Comparison of ENCODE assay signal across 1 cellular context in the genomic region with DNA sequence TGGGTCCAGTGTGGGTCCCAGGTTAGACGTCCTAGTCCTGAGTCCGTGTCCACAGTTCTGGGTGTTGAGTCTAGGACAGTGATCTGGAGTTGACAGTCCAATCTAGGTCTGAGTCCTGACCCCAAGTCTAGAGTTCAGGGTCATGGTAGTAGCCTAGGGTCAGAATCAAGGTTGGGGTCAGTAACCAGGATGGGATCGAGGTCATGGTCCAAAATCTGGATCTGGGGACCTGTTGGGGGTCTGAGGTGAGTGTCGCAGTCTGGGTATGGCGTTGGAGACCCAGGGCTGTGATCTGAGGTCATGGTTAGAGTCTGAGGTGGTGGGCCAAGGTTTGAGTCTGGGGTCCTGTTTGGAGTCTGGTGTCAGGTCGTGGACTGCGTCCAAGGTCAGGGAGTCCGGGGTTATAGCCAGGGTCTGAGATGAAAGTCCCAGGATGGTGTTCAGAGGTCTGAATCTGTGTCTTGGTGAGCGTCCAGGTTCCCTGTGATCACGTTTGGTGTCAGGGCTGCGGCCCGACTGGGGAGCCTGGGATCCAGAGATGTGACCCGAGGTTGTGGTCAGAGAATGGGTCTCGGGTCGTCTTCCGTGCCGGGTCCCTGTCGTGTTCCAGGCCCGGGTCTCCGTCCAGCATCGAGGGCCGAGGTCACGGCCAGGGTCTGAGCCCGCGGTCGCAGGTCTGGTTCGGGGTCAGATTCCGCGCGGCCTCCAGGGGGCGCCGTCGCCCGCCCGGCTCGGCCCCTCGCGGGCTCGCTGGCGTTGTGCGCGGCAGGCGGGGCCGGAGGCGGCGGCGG.
TF ChIP-seq lines count a peak whose summit lies in the region.

No MANE protein-coding gene starts in this region.

TF ChIP-seq in HepG2, 621 proteins besides CTCF, POLR2A, EP300 and RAD21 (continued from another document and continues in another):
- no peak for TF ChIP-seq DPF2 (CRISPR knock-in tag; IDR thresholded peaks at IDR 0.05; ENCODE audit: borderline replicate concordance, low read depth)
- TF ChIP-seq HIVEP1 (CRISPR knock-in tag; IDR thresholded peaks at IDR 0.05), result no peak
- TF ChIP-seq, protein P1, sequence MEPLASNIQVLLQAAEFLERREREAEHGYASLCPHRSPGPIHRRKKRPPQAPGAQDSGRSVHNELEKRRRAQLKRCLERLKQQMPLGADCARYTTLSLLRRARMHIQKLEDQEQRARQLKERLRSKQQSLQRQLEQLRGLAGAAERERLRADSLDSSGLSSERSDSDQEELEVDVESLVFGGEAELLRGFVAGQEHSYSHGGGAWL (CRISPR knock-in tag; IDR thresholded peaks at IDR 0.05), result no peak
- TF ChIP-seq HNRNPK (IDR thresholded peaks at IDR 0.05; ENCODE audit: low read depth, low read length, poor library complexity, severe bottlenecking), result no peak
- TF ChIP-seq, protein P2, sequence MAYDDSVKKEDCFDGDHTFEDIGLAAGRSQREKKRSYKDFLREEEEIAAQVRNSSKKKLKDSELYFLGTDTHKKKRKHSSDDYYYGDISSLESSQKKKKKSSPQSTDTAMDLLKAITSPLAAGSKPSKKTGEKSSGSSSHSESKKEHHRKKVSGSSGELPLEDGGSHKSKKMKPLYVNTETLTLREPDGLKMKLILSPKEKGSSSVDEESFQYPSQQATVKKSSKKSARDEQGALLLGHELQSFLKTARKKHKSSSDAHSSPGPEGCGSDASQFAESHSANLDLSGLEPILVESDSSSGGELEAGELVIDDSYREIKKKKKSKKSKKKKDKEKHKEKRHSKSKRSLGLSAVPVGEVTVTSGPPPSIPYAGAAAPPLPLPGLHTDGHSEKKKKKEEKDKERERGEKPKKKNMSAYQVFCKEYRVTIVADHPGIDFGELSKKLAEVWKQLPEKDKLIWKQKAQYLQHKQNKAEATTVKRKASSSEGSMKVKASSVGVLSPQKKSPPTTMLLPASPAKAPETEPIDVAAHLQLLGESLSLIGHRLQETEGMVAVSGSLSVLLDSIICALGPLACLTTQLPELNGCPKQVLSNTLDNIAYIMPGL (CRISPR knock-in tag; IDR thresholded peaks at IDR 0.05; ENCODE audit: borderline replicate concordance in 1 of 2, low read depth in 1 of 2), result peak; percentile 66 to 80; a peak in 2 of 4 replicates
- TF ChIP-seq FOSL1 (CRISPR knock-in tag; IDR thresholded peaks at IDR 0.05; ENCODE audit: borderline replicate concordance), result no peak
- no peak for TF ChIP-seq ELF4 (CRISPR knock-in tag; IDR thresholded peaks at IDR 0.05; ENCODE audit: borderline replicate concordance)
- no peak for TF ChIP-seq ZFP36 (IDR thresholded peaks at IDR 0.05; ENCODE audit: borderline replicate concordance, low read depth, low read length, partially characterized antibody)
- TF ChIP-seq, protein P3, sequence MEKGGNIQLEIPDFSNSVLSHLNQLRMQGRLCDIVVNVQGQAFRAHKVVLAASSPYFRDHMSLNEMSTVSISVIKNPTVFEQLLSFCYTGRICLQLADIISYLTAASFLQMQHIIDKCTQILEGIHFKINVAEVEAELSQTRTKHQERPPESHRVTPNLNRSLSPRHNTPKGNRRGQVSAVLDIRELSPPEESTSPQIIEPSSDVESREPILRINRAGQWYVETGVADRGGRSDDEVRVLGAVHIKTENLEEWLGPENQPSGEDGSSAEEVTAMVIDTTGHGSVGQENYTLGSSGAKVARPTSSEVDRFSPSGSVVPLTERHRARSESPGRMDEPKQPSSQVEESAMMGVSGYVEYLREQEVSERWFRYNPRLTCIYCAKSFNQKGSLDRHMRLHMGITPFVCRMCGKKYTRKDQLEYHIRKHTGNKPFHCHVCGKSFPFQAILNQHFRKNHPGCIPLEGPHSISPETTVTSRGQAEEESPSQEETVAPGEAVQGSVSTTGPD (CRISPR knock-in tag; IDR thresholded peaks at IDR 0.05), result no peak
- TF ChIP-seq ZNF660 (CRISPR knock-in tag; IDR thresholded peaks at IDR 0.05; ENCODE audit: borderline replicate concordance, low read depth), result no peak
- TF ChIP-seq, protein P4, sequence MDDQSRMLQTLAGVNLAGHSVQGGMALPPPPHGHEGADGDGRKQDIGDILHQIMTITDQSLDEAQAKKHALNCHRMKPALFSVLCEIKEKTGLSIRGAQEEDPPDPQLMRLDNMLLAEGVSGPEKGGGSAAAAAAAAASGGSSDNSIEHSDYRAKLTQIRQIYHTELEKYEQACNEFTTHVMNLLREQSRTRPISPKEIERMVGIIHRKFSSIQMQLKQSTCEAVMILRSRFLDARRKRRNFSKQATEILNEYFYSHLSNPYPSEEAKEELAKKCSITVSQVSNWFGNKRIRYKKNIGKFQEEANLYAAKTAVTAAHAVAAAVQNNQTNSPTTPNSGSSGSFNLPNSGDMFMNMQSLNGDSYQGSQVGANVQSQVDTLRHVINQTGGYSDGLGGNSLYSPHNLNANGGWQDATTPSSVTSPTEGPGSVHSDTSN (CRISPR knock-in tag; IDR thresholded peaks at IDR 0.05; ENCODE audit: borderline replicate concordance), result no peak
- no peak for TF ChIP-seq HOXA7 (CRISPR knock-in tag; IDR thresholded peaks at IDR 0.05)
- TF ChIP-seq, protein P5, sequence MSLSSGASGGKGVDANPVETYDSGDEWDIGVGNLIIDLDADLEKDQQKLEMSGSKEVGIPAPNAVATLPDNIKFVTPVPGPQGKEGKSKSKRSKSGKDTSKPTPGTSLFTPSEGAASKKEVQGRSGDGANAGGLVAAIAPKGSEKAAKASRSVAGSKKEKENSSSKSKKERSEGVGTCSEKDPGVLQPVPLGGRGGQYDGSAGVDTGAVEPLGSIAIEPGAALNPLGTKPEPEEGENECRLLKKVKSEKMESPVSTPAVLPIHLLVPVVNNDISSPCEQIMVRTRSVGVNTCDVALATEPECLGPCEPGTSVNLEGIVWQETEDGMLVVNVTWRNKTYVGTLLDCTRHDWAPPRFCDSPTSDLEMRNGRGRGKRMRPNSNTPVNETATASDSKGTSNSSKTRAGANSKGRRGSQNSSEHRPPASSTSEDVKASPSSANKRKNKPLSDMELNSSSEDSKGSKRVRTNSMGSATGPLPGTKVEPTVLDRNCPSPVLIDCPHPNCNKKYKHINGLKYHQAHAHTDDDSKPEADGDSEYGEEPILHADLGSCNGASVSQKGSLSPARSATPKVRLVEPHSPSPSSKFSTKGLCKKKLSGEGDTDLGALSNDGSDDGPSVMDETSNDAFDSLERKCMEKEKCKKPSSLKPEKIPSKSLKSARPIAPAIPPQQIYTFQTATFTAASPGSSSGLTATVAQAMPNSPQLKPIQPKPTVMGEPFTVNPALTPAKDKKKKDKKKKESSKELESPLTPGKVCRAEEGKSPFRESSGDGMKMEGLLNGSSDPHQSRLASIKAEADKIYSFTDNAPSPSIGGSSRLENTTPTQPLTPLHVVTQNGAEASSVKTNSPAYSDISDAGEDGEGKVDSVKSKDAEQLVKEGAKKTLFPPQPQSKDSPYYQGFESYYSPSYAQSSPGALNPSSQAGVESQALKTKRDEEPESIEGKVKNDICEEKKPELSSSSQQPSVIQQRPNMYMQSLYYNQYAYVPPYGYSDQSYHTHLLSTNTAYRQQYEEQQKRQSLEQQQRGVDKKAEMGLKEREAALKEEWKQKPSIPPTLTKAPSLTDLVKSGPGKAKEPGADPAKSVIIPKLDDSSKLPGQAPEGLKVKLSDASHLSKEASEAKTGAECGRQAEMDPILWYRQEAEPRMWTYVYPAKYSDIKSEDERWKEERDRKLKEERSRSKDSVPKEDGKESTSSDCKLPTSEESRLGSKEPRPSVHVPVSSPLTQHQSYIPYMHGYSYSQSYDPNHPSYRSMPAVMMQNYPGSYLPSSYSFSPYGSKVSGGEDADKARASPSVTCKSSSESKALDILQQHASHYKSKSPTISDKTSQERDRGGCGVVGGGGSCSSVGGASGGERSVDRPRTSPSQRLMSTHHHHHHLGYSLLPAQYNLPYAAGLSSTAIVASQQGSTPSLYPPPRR (CRISPR knock-in tag; IDR thresholded peaks at IDR 0.05; ENCODE audit: borderline replicate concordance), result no peak
- TF ChIP-seq ZNF530 (CRISPR knock-in tag; IDR thresholded peaks at IDR 0.05; ENCODE audit: low read depth), result no peak
- TF ChIP-seq IKZF1 (IDR thresholded peaks at IDR 0.05), result no peak
- TF ChIP-seq, protein P6, sequence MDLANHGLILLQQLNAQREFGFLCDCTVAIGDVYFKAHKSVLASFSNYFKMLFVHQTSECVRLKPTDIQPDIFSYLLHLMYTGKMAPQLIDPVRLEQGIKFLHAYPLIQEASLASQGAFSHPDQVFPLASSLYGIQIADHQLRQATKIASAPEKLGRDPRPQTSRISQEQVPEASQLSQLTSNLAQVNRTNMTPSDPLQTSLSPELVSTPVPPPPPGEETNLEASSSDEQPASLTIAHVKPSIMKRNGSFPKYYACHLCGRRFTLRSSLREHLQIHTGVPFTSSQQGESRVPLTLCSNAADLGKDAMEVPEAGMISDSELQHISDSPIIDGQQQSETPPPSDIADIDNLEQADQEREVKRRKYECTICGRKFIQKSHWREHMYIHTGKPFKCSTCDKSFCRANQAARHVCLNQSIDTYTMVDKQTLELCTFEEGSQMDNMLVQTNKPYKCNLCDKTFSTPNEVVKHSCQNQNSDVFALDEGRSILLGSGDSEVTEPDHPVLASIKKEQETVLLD (CRISPR knock-in tag; IDR thresholded peaks at IDR 0.05; ENCODE audit: low read depth), result peak; percentile 65; the same call in 1 of the 2 replicates
- no peak for TF ChIP-seq HOXA5 (CRISPR knock-in tag; IDR thresholded peaks at IDR 0.05)
- no peak for TF ChIP-seq KDM3A (CRISPR knock-in tag; IDR thresholded peaks at IDR 0.05; ENCODE audit: low read depth)
- TF ChIP-seq ZNF878 (CRISPR knock-in tag; IDR thresholded peaks at IDR 0.05), result no peak
- no peak for TF ChIP-seq ZC3H4 (CRISPR knock-in tag; IDR thresholded peaks at IDR 0.05; ENCODE audit: borderline replicate concordance)
- TF ChIP-seq, protein P7, sequence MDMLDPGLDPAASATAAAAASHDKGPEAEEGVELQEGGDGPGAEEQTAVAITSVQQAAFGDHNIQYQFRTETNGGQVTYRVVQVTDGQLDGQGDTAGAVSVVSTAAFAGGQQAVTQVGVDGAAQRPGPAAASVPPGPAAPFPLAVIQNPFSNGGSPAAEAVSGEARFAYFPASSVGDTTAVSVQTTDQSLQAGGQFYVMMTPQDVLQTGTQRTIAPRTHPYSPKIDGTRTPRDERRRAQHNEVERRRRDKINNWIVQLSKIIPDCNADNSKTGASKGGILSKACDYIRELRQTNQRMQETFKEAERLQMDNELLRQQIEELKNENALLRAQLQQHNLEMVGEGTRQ (IDR thresholded peaks at IDR 0.05; ENCODE audit: low read depth, low read length), result no peak
- TF ChIP-seq, protein P7 (CRISPR knock-in tag; IDR thresholded peaks at IDR 0.05; ENCODE audit: borderline replicate concordance), result no peak
- TF ChIP-seq, protein P8, sequence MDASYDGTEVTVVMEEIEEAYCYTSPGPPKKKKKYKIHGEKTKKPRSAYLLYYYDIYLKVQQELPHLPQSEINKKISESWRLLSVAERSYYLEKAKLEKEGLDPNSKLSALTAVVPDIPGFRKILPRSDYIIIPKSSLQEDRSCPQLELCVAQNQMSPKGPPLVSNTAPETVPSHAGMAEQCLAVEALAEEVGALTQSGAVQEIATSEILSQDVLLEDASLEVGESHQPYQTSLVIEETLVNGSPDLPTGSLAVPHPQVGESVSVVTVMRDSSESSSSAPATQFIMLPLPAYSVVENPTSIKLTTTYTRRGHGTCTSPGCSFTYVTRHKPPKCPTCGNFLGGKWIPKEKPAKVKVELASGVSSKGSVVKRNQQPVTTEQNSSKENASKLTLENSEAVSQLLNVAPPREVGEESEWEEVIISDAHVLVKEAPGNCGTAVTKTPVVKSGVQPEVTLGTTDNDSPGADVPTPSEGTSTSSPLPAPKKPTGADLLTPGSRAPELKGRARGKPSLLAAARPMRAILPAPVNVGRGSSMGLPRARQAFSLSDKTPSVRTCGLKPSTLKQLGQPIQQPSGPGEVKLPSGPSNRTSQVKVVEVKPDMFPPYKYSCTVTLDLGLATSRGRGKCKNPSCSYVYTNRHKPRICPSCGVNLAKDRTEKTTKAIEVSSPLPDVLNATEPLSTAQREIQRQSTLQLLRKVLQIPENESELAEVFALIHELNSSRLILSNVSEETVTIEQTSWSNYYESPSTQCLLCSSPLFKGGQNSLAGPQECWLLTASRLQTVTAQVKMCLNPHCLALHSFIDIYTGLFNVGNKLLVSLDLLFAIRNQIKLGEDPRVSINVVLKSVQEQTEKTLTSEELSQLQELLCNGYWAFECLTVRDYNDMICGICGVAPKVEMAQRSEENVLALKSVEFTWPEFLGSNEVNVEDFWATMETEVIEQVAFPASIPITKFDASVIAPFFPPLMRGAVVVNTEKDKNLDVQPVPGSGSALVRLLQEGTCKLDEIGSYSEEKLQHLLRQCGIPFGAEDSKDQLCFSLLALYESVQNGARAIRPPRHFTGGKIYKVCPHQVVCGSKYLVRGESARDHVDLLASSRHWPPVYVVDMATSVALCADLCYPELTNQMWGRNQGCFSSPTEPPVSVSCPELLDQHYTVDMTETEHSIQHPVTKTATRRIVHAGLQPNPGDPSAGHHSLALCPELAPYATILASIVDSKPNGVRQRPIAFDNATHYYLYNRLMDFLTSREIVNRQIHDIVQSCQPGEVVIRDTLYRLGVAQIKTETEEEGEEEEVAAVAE (CRISPR knock-in tag; IDR thresholded peaks at IDR 0.05; ENCODE audit: borderline replicate concordance), result no peak
- TF ChIP-seq REL (CRISPR knock-in tag; conservative IDR thresholded peaks at IDR 0.05), result no peak
- TF ChIP-seq, protein P9, sequence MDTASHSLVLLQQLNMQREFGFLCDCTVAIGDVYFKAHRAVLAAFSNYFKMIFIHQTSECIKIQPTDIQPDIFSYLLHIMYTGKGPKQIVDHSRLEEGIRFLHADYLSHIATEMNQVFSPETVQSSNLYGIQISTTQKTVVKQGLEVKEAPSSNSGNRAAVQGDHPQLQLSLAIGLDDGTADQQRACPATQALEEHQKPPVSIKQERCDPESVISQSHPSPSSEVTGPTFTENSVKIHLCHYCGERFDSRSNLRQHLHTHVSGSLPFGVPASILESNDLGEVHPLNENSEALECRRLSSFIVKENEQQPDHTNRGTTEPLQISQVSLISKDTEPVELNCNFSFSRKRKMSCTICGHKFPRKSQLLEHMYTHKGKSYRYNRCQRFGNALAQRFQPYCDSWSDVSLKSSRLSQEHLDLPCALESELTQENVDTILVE (CRISPR knock-in tag; IDR thresholded peaks at IDR 0.05), result peak; percentile 36; the same call in 1 of the 2 replicates
- TF ChIP-seq RAD51 (IDR thresholded peaks at IDR 0.05; ENCODE audit: borderline replicate concordance), result no peak
- no peak for TF ChIP-seq ARHGAP35 (CRISPR knock-in tag; IDR thresholded peaks at IDR 0.05; ENCODE audit: borderline replicate concordance)
- TF ChIP-seq ZNF101 (CRISPR knock-in tag; IDR thresholded peaks at IDR 0.05; ENCODE audit: borderline replicate concordance, low read depth), result no peak
- peak; percentile 69; the same call in 1 of the 2 replicates for TF ChIP-seq ZFY (CRISPR knock-in tag; IDR thresholded peaks at IDR 0.05)
- TF ChIP-seq ZNF296 (CRISPR knock-in tag; conservative IDR thresholded peaks at IDR 0.05), result no peak
- no peak for TF ChIP-seq HMG20A (CRISPR knock-in tag; IDR thresholded peaks at IDR 0.05; ENCODE audit: borderline replicate concordance)
- TF ChIP-seq, protein P10, sequence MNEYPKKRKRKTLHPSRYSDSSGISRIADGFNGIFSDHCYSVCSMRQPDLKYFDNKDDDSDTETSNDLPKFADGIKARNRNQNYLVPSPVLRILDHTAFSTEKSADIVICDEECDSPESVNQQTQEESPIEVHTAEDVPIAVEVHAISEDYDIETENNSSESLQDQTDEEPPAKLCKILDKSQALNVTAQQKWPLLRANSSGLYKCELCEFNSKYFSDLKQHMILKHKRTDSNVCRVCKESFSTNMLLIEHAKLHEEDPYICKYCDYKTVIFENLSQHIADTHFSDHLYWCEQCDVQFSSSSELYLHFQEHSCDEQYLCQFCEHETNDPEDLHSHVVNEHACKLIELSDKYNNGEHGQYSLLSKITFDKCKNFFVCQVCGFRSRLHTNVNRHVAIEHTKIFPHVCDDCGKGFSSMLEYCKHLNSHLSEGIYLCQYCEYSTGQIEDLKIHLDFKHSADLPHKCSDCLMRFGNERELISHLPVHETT (CRISPR knock-in tag; conservative IDR thresholded peaks at IDR 0.05), result peak; percentile 72; the same call in 1 of the 2 replicates
